5 cellular contexts compared by ENCODE assay signal in the genomic region with DNA sequence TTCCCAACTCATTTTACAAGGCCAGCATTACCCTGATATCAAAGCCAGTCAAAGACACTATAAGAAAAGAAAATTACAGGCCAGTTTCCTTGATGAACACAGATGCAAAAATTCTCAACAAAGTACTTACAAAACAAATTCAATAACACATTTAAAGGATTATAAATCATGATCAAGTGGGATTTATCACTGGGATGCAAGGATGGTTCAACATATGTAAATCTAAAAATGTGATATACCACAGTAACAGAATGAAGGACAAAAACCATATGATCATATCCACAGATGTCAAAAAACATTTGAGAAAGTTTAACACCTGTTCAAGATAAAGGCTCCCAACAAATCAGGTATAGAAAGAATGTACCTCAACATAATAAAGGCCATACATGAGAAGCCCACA.
"Had no signal": no experiment of that assay in that cellular context is flagged by ENCODE, and none has a peak within 500 bp of the region (broad histone marks: within the 10 kb centered on the region; RNA-seq: fewer than 3 reads in every experiment).

No MANE protein-coding gene starts in this region.

- FAIRE-seq: HepG2 had no signal

- ATAC-seq: HepG2 had no signal

- H3K27ac ChIP-seq: HL-60 had no signal

- DNase-seq: IMR-90, KBM-7, KG1 had no signal
